11 cellular contexts compared by ENCODE assay signal in the genomic region with DNA sequence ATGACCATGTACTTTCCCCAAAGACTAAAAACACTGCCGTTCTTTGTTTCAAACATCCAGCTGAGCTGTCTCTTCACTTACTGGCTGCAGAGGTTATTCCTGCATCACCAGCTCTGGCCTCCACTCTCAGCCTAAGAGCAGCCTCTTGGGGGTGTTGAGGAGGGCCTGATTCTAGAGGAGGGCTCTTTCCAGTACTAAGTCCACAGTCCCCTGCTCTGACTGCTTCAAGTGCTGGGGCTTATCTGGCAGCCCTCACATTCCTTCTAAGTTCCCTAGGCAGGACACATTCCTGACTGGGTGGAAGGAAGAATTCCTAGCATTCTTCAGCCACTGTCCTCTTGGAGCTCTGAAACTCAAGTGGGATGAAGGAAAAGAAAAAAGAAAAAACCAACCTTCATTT. TPM values are rescaled to one million over a fixed set of nuclear protein-coding genes. Genes with fewer than 3 reads are reported as not detected.
DNase-seq lines count a peak whose midpoint lies in the region; ATAC-seq and TF ChIP-seq lines count a peak whose summit lies in the region.
"Had no signal": no experiment of that assay in that cellular context is flagged by ENCODE, and none has a peak within 500 bp of the region (broad histone marks: within the 10 kb centered on the region; RNA-seq: fewer than 3 reads in every experiment).

No MANE protein-coding gene starts in this region.

- in situ Hi-C loops in brain microvascular endothelial cell (cut with HindIII; ENCODE audit: low pct_ligation_motif_present, low sequenced_read_pairs) = no loop called here

- no peaks in the 10 kb centered on the region for H3K9me3 ChIP-seq in tibial artery

- H3K36me3 ChIP-seq in brain microvascular endothelial cell (replicated peaks) (no peaks in the 10 kb centered on the region), tibial artery (no peaks in the 10 kb centered on the region)

- H3K4me3 ChIP-seq in brain microvascular endothelial cell (ENCODE audit: low read depth, low read length) = no peak overlapping the region
- H3K4me3 ChIP-seq in tibial artery = no peak overlapping the region

- intact Hi-C loops in tibial artery (cut with DNase I; ENCODE audit: low total_unique reads) = no loop called here

- peak; percentile 41 for DNase-seq in HK-2 (ENCODE audit: unreplicated experiment)
- peak; percentile 66 for DNase-seq in brain microvascular endothelial cell
- peak; percentile 61 for DNase-seq in iris pigment epithelial cell (ENCODE audit: low read depth)
- no peak for DNase-seq in tibial artery
- no peak for DNase-seq in NCI-H146 treated with DMSO at 0.1 percent for 48 hours (lab: John Stamatoyannopoulos, UW; ENCODE audit: unreplicated experiment)
- DNase-seq in mucosa of gallbladder (ENCODE audit: low spot score) = no peak
- no peak for DNase-seq in NOMO-1 (lab: John Stamatoyannopoulos, UW; ENCODE audit: unreplicated experiment in 2 of 2)
- DNase-seq: activated CD8-positive, alpha-beta memory T cell treated with anti-CD3 and anti-CD28 coated beads, Interleukin-2, amount 50 U/mL, for 48 hours; effector memory CD4-positive, alpha-beta T cell; NCI-H187 treated with DMSO at 0.1 percent for 48 hours had no signal

- no peak for ATAC-seq in HG03378 (IDR thresholded peaks at IDR 0.05; ENCODE audit: unreplicated experiment)

- TF ChIP-seq CTCF in brain microvascular endothelial cell (IDR thresholded peaks at IDR 0.05; ENCODE audit: low read depth, low read length, missing control alignments) = no peak
- TF ChIP-seq CTCF in tibial artery (IDR thresholded peaks at IDR 0.05) = no peak

- H3K27ac ChIP-seq in brain microvascular endothelial cell (no peak overlapping the region), tibial artery (peak overlapping the region; percentile 9 to 38)

- H3K4me1 ChIP-seq in tibial artery = peaks cover 0 to 22% (median 5%) of the 10 kb centered on the region in 4 donors

- H3K27me3 ChIP-seq in brain microvascular endothelial cell (replicated peaks) (no peaks in the 10 kb centered on the region), tibial artery (no peaks in the 10 kb centered on the region)

RNA-seq across cellular contexts. Expression of gene EHBP1, which starts 32.9 kb away (rescaled TPM):
- total RNA-seq in mucosa of gallbladder = 101 TPM

Comparison
In these comparisons a context has a peak if more than half of its experiments do, and no peak if none do; other contexts are left out.
1. DNase-seq: peak in HK-2 (single experiment), brain microvascular endothelial cell (single experiment) and iris pigment epithelial cell (single experiment); none in tibial artery (0 of 2), NCI-H146 treated with DMSO at 0.1 percent for 48 hours (single experiment), mucosa of gallbladder (single experiment) and NOMO-1 (0 of 2).